ENCODE assay signal across 11 cellular contexts in the genomic region with DNA sequence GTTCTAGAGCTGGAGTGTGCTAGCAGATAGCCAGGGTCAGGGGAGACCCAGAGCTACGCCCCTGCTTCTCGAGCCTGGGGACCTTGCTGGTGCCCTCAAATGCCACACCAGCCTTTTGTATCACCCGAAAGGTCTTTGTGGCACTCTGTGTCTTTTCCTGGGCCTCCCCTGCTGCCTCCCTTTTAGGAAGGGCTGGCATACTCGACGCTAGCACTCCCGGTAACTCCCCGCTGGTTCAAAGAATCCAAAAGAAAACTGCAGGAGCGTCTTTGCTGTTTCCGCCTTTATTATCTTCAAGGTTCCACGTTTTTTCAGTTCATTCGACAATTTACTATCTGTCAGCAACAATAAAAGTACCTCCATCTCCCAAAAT. TPM values are rescaled to one million over a fixed set of nuclear protein-coding genes. Genes with fewer than 3 reads are reported as not detected.
DNase-seq lines count a peak whose midpoint lies in the region; ATAC-seq and TF ChIP-seq lines count a peak whose summit lies in the region.
"Had no signal": no experiment of that assay in that cellular context is flagged by ENCODE, and none has a peak within 500 bp of the region (broad histone marks: within the 10 kb centered on the region; RNA-seq: fewer than 3 reads in every experiment).

No MANE protein-coding gene starts in this region.

- H3K36me3 ChIP-seq in ascending aorta = peaks cover 0 to 3% of the 10 kb centered on the region in 2 donors
- peaks cover 0 to 6% of the 10 kb centered on the region in 2 donors for H3K36me3 ChIP-seq in psoas muscle (ENCODE audit: insufficient read depth in 1 of 2, low read depth in 1 of 2)

- intact Hi-C loops in ascending aorta (cut with DNase I) (loop anchor here (5.0 kb wide), 1 partner anchor 37 kb away; no protein-coding TSS in a partner anchor), psoas muscle (cut with DNase I) (loop anchor here in 1 of 2 donors (5.0 kb wide), 1 partner anchor 33 kb away; no protein-coding TSS in a partner anchor)

- H3K4me1 Mint-ChIP-seq in glutamatergic neuron (ENCODE audit: low read depth, unreplicated experiment) = peaks cover 68% of the 10 kb centered on the region
- H3K4me1 Mint-ChIP-seq: activated CD4-positive, alpha-beta T cell treated with anti-CD3 and anti-CD28 coated beads, Interleukin-2, amount 10 ng/mL, durations not matched to agents 24 days and 14 days had no signal

- H3K4me3 Mint-ChIP-seq in glutamatergic neuron (ENCODE audit: unreplicated experiment) = peak overlapping the region; percentile 1
- H3K4me3 Mint-ChIP-seq: activated CD4-positive, alpha-beta T cell treated with anti-CD3 and anti-CD28 coated beads, Interleukin-2, amount 10 ng/mL, durations not matched to agents 24 days and 14 days had no signal

- peak overlapping the region; percentile 76 to 82 for H3K27ac ChIP-seq in ascending aorta
- H3K27ac ChIP-seq in psoas muscle = peak overlapping the region; percentile 98

- no peak overlapping the region for H3K27ac Mint-ChIP-seq in glutamatergic neuron (ENCODE audit: unreplicated experiment)
- H3K27ac Mint-ChIP-seq: activated CD4-positive, alpha-beta T cell treated with anti-CD3 and anti-CD28 coated beads, Interleukin-2, amount 10 ng/mL, durations not matched to agents 24 days and 14 days had no signal

- no peak for DNase-seq in AG10803 (ENCODE audit: low read depth)
- no peak for DNase-seq in ascending aorta (ENCODE audit: low spot score in 2 of 2)
- no peak for DNase-seq in glutamatergic neuron
- no peak for DNase-seq in psoas muscle
- no peak for DNase-seq in hepatic stellate cell (ENCODE audit: low spot score)
- DNase-seq in EL = no peak
- DNase-seq in GM13977 (ENCODE audit: low spot score) = no peak
- DNase-seq: activated CD4-positive, alpha-beta T cell treated with anti-CD3 and anti-CD28 coated beads, Interleukin-2, amount 10 ng/mL, durations not matched to agents 24 days and 14 days; activated naive CD4-positive, alpha-beta T cell; MM.1S had no signal

- TF ChIP-seq CTCF in AG10803 (conservative IDR thresholded peaks at IDR 0.05; ENCODE audit: low read length) (no peak), ascending aorta (IDR thresholded peaks at IDR 0.05) (no peak), glutamatergic neuron (IDR thresholded peaks at IDR 0.05; ENCODE audit: partially characterized antibody, unreplicated experiment) (no peak), psoas muscle (IDR thresholded peaks at IDR 0.05) (no peak), GM13977 (IDR thresholded peaks at IDR 0.05; ENCODE audit: extremely low read depth, insufficient read depth, missing control alignments) (no peak)

- H3K36me3 Mint-ChIP-seq in glutamatergic neuron (ENCODE audit: unreplicated experiment) = no peaks in the 10 kb centered on the region

- H3K4me3 ChIP-seq in AG10803 (ENCODE audit: low read length) = peak overlapping the region; percentile 3; the same call in 1 of the 2 replicates
- H3K4me3 ChIP-seq in ascending aorta = peak overlapping the region; percentile 39 to 53
- H3K4me3 ChIP-seq in psoas muscle = peak overlapping the region; percentile 61

- H3K9me3 ChIP-seq in ascending aorta (no peaks in the 10 kb centered on the region), psoas muscle (no peaks in the 10 kb centered on the region)

- H3K9me3 Mint-ChIP-seq in glutamatergic neuron (ENCODE audit: unreplicated experiment) = peaks cover 18% of the 10 kb centered on the region
- H3K9me3 Mint-ChIP-seq: activated CD4-positive, alpha-beta T cell treated with anti-CD3 and anti-CD28 coated beads, Interleukin-2, amount 10 ng/mL, durations not matched to agents 24 days and 14 days had no signal

- H3K27me3 ChIP-seq in ascending aorta = no peaks in the 10 kb centered on the region
- no peaks in the 10 kb centered on the region for H3K27me3 ChIP-seq in psoas muscle (ENCODE audit: insufficient read depth in 3 of 3, low read length in 2 of 3)

- in situ Hi-C loops in GM13977 (cut with MboI; ENCODE audit: low pct_unique_long_range_greater_than_20kb, low sequenced_read_pairs, unreplicated experiment) = no loop called here

- H3K4me1 ChIP-seq in ascending aorta (peaks cover 2 to 61% of the 10 kb centered on the region in 2 donors), psoas muscle (peaks cover 93% of the 10 kb centered on the region)

- WGBS in psoas muscle, 3 donors = 12 to 32% (median 16%) methylated on average over 11 of the region's 11 CpGs

- ATAC-seq in psoas muscle (peak in 2 of 4 donors; percentile 1 to 4), GM18498 (IDR thresholded peaks at IDR 0.05; ENCODE audit: unreplicated experiment) (no peak)

- H3K27me3 Mint-ChIP-seq in glutamatergic neuron (ENCODE audit: unreplicated experiment) = peaks cover 6% of the 10 kb centered on the region
- H3K27me3 Mint-ChIP-seq: activated CD4-positive, alpha-beta T cell treated with anti-CD3 and anti-CD28 coated beads, Interleukin-2, amount 10 ng/mL, durations not matched to agents 24 days and 14 days had no signal

RNA-seq across cellular contexts. Expression of gene CTBP2, which starts 36.3 kb away (rescaled TPM):
- 57.7 TPM for total RNA-seq in ascending aorta
- total RNA-seq in glutamatergic neuron (ENCODE audit: unreplicated experiment) = 174 TPM
- 10 to 100 TPM; 31.8 to 49.8 (median 33.8) TPM for total RNA-seq in psoas muscle
- 10 to 100 TPM; 14.7 to 41.8 (median 15.2) TPM for polyA plus RNA-seq in psoas muscle

Comparison
In these comparisons a context has a peak if more than half of its experiments do, and no peak if none do; other contexts are left out.
1. H3K4me3 ChIP-seq: peak in every context shown above with its lines; median percentile 61 in psoas muscle; 46 in ascending aorta; 3 in AG10803.